ENCODE assay signal across 1 cellular context in the genomic region with DNA sequence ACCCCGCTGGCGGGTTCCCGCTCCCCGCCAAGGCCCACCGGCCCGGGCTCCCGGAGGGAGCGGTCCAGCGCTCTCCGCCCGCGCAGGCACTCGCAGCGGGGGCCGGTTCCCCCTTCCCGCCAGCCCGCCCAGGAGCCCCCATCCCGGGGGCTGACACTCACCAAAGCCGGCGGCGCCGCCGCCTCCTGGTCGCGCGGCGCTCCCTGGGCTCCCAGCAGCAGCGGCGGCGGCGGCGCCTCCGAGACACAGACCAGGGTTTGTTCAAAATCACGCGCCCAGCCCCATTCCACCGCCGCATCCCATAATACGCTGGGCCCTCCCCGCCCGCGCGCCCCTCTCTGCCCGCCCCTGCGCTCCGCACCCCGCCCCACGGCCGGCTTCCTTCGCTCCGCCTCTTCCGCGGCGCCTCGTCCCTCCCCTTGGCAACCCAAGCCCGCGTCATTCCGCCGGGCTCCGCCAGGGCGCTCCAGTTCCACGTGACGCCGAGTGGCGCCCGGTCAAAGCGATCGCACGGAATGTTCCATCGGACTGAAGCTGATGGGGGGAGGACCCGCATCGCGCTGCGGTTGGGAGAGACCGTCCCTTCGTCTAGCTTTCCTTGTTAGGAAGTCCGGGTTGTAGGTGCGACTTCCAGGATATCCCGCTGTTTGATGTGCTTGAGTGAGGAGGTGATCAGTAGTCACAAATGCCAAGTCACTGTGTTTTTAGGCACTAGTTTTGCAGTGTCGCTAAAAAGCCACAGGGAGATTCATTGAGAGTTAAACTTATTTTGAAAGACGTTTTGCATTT.
TF ChIP-seq lines count a peak whose summit lies in the region.

No MANE protein-coding gene starts in this region.

TF ChIP-seq in HepG2, 621 proteins besides CTCF, POLR2A, EP300 and RAD21 (continued from another document and continues in another):
- TF ChIP-seq ZNF597 (CRISPR knock-in tag; IDR thresholded peaks at IDR 0.05): no peak
- peak; percentile 59; the same call in 1 of the 2 replicates for TF ChIP-seq ZNF441 (CRISPR knock-in tag; IDR thresholded peaks at IDR 0.05; ENCODE audit: borderline replicate concordance)
- peak; percentile 16 for TF ChIP-seq HNRNPK (IDR thresholded peaks at IDR 0.05; ENCODE audit: low read depth, low read length, poor library complexity, severe bottlenecking)
- peak; percentile 82 for TF ChIP-seq RFX3 (CRISPR knock-in tag; IDR thresholded peaks at IDR 0.05)
- no peak for TF ChIP-seq STAT5B (CRISPR knock-in tag; IDR thresholded peaks at IDR 0.05)
- peak; percentile 88; the same call in 1 of the 2 replicates for TF ChIP-seq ZNF331 (CRISPR knock-in tag; IDR thresholded peaks at IDR 0.05)
- TF ChIP-seq, protein P1, sequence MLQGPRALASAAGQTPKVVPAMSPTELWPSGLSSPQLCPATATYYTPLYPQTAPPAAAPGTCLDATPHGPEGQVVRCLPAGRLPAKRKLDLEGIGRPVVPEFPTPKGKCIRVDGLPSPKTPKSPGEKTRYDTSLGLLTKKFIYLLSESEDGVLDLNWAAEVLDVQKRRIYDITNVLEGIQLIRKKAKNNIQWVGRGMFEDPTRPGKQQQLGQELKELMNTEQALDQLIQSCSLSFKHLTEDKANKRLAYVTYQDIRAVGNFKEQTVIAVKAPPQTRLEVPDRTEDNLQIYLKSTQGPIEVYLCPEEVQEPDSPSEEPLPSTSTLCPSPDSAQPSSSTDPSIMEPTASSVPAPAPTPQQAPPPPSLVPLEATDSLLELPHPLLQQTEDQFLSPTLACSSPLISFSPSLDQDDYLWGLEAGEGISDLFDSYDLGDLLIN (CRISPR knock-in tag; IDR thresholded peaks at IDR 0.05; ENCODE audit: borderline replicate concordance): 0 out of 2 replicates have a peak, but pooled peaks have one; percentile 63
- TF ChIP-seq SOX13 (IDR thresholded peaks at IDR 0.05): no peak
- peak in 1 of 2 experiments; percentile 62; a peak in 2 of 4 replicates for TF ChIP-seq SOX13 (CRISPR knock-in tag; conservative IDR thresholded peaks at IDR 0.05 in 1 of 2, IDR thresholded peaks at IDR 0.05 in 1 of 2)
- peak; percentile 95 for TF ChIP-seq POGZ (CRISPR knock-in tag; IDR thresholded peaks at IDR 0.05)
- TF ChIP-seq, protein P2, sequence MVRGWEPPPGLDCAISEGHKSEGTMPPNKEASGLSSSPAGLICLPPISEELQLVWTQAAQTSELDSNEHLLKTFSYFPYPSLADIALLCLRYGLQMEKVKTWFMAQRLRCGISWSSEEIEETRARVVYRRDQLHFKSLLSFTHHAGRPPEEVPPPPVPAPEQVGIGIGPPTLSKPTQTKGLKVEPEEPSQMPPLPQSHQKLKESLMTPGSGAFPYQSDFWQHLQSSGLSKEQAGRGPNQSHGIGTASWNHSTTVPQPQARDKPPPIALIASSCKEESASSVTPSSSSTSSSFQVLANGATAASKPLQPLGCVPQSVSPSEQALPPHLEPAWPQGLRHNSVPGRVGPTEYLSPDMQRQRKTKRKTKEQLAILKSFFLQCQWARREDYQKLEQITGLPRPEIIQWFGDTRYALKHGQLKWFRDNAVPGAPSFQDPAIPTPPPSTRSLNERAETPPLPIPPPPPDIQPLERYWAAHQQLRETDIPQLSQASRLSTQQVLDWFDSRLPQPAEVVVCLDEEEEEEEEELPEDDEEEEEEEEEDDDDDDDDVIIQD (CRISPR knock-in tag; IDR thresholded peaks at IDR 0.05; ENCODE audit: low read depth): peak; percentile 98
- no peak for TF ChIP-seq ZNF577 (CRISPR knock-in tag; IDR thresholded peaks at IDR 0.05; ENCODE audit: borderline replicate concordance, low read depth)
- TF ChIP-seq RFXAP (CRISPR knock-in tag; IDR thresholded peaks at IDR 0.05; ENCODE audit: borderline replicate concordance): peak; percentile 81; the same call in 1 of the 2 replicates
- peak; percentile 68; the same call in 1 of the 2 replicates for TF ChIP-seq ZHX2 (IDR thresholded peaks at IDR 0.05; ENCODE audit: low read depth)
- no peak for TF ChIP-seq ZHX2 (CRISPR knock-in tag; IDR thresholded peaks at IDR 0.05; ENCODE audit: borderline replicate concordance)
- peak; percentile 28; the same call in 1 of the 2 replicates for TF ChIP-seq PHF8 (CRISPR knock-in tag; IDR thresholded peaks at IDR 0.05)
- TF ChIP-seq, protein P3, sequence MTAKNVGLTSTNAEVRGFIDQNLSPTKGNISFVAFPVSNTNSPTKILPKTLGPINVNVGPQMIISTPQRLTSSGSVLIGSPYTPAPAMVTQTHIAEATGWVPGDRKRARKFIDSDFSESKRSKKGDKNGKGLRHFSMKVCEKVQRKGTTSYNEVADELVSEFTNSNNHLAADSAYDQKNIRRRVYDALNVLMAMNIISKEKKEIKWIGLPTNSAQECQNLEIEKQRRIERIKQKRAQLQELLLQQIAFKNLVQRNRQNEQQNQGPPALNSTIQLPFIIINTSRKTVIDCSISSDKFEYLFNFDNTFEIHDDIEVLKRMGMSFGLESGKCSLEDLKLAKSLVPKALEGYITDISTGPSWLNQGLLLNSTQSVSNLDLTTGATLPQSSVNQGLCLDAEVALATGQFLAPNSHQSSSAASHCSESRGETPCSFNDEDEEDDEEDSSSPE (CRISPR knock-in tag; IDR thresholded peaks at IDR 0.05): peak; percentile 96
- no peak; the same call in 1 of the 2 replicates for TF ChIP-seq ZNF12 (CRISPR knock-in tag; IDR thresholded peaks at IDR 0.05)
- TF ChIP-seq NFYB (CRISPR knock-in tag; IDR thresholded peaks at IDR 0.05): peak; percentile 52
- TF ChIP-seq, protein P4, sequence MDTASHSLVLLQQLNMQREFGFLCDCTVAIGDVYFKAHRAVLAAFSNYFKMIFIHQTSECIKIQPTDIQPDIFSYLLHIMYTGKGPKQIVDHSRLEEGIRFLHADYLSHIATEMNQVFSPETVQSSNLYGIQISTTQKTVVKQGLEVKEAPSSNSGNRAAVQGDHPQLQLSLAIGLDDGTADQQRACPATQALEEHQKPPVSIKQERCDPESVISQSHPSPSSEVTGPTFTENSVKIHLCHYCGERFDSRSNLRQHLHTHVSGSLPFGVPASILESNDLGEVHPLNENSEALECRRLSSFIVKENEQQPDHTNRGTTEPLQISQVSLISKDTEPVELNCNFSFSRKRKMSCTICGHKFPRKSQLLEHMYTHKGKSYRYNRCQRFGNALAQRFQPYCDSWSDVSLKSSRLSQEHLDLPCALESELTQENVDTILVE (CRISPR knock-in tag; IDR thresholded peaks at IDR 0.05): peak; percentile 91
- TF ChIP-seq ZNF24 (IDR thresholded peaks at IDR 0.05): no peak
- peak; percentile 61; the same call in 1 of the 2 replicates for TF ChIP-seq NKX3-1 (CRISPR knock-in tag; IDR thresholded peaks at IDR 0.05)
- peak; percentile 68; the same call in 1 of the 2 replicates for TF ChIP-seq ZNF772 (CRISPR knock-in tag; IDR thresholded peaks at IDR 0.05)
- no peak; the same call in 1 of the 2 replicates for TF ChIP-seq MEIS2 (CRISPR knock-in tag; IDR thresholded peaks at IDR 0.05)
- peak; percentile 61; the same call in 1 of the 2 replicates for TF ChIP-seq ISL2 (CRISPR knock-in tag; IDR thresholded peaks at IDR 0.05)
- TF ChIP-seq MED1 (CRISPR knock-in tag; IDR thresholded peaks at IDR 0.05): peak; percentile 87
- TF ChIP-seq MIER3 (CRISPR knock-in tag; IDR thresholded peaks at IDR 0.05; ENCODE audit: borderline replicate concordance): peak; percentile 97
- TF ChIP-seq ZNF317 (CRISPR knock-in tag; IDR thresholded peaks at IDR 0.05): no peak
- no peak for TF ChIP-seq FUBP1 (CRISPR knock-in tag; IDR thresholded peaks at IDR 0.05; ENCODE audit: borderline replicate concordance)
- peak; percentile 78 for TF ChIP-seq SOX5 (CRISPR knock-in tag; IDR thresholded peaks at IDR 0.05; ENCODE audit: borderline replicate concordance)
- TF ChIP-seq, protein P5, sequence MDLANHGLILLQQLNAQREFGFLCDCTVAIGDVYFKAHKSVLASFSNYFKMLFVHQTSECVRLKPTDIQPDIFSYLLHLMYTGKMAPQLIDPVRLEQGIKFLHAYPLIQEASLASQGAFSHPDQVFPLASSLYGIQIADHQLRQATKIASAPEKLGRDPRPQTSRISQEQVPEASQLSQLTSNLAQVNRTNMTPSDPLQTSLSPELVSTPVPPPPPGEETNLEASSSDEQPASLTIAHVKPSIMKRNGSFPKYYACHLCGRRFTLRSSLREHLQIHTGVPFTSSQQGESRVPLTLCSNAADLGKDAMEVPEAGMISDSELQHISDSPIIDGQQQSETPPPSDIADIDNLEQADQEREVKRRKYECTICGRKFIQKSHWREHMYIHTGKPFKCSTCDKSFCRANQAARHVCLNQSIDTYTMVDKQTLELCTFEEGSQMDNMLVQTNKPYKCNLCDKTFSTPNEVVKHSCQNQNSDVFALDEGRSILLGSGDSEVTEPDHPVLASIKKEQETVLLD (CRISPR knock-in tag; IDR thresholded peaks at IDR 0.05; ENCODE audit: low read depth): peak; percentile 82; the same call in 1 of the 2 replicates
- TF ChIP-seq RARA (CRISPR knock-in tag; IDR thresholded peaks at IDR 0.05): peak; percentile 56
- 0 out of 2 replicates have a peak, but pooled peaks have one; percentile 56 for TF ChIP-seq ZBTB1 (CRISPR knock-in tag; IDR thresholded peaks at IDR 0.05; ENCODE audit: borderline replicate concordance)
- TF ChIP-seq ZNF713 (CRISPR knock-in tag; IDR thresholded peaks at IDR 0.05): no peak
- no peak for TF ChIP-seq ZBTB42 (CRISPR knock-in tag; IDR thresholded peaks at IDR 0.05)
- TF ChIP-seq, protein P6, sequence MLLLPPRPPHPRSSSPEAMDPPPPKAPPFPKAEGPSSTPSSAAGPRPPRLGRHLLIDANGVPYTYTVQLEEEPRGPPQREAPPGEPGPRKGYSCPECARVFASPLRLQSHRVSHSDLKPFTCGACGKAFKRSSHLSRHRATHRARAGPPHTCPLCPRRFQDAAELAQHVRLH (CRISPR knock-in tag; IDR thresholded peaks at IDR 0.05; ENCODE audit: borderline replicate concordance, low read depth): peak; percentile 83; the same call in 1 of the 2 replicates
- TF ChIP-seq XRCC5 (optimal IDR thresholded peaks at IDR 0.05; ENCODE audit: low read length): peak; percentile 84
